Comparison of ENCODE assay signal across 11 cellular contexts in genomic region chr18:13268035-13268700, GRCh38. TPM values are rescaled to one million over a fixed set of nuclear protein-coding genes. Genes with fewer than 3 reads are reported as not detected.
DNase-seq lines count a peak whose midpoint lies in the region; ATAC-seq and TF ChIP-seq lines count a peak whose summit lies in the region.
"Had no signal": no experiment of that assay in that cellular context is flagged by ENCODE, and none has a peak within 500 bp of the region (broad histone marks: within the 10 kb centered on the region; RNA-seq: fewer than 3 reads in every experiment).

No MANE protein-coding gene starts in this region.

- no peaks in the 10 kb centered on the region for H3K27me3 Mint-ChIP-seq in chondrocyte (ENCODE audit: low read depth)

- no peaks in the 10 kb centered on the region for H3K9me3 Mint-ChIP-seq in chondrocyte (ENCODE audit: low read depth)

- DNase-seq in left ventricle myocardium inferior (no peak), left cardiac atrium (no peak), chondrocyte (ENCODE audit: low spot score) (no peak), vagina (ENCODE audit: extremely low spot score in 2 of 2) (peak in 1 of 2 donors; percentile 43)
- DNase-seq: activated CD4-positive, alpha-beta T cell treated with anti-CD3 and anti-CD28 coated beads, Interleukin-2, amount 50 U/mL, for 1 hour; Calu3; NCI-H774 had no signal

- peaks cover 100% of the 10 kb centered on the region for H3K4me1 ChIP-seq in left ventricle myocardium inferior
- peaks cover 86% of the 10 kb centered on the region for H3K4me1 ChIP-seq in muscle layer of colon (ENCODE audit: insufficient read depth, low read length)
- H3K4me1 ChIP-seq in vagina, result peaks cover 58% of the 10 kb centered on the region

- intact Hi-C loops in left ventricle myocardium inferior (cut with micrococcal nuclease), result no loop called here
- intact Hi-C loops in left cardiac atrium (cut with DNase I), result loop anchor here in 1 of 2 donors (2.0 kb wide), 1 partner anchor 45 kb away; no protein-coding TSS in a partner anchor
- intact Hi-C loops in vagina (cut with DNase I), result no loop called here

- TF ChIP-seq POLR2A in vagina (IDR thresholded peaks at IDR 0.05), result no peak

- H3K9ac ChIP-seq in muscle layer of colon (ENCODE audit: low read length), result peak overlapping the region; percentile 26

- no peak for TF ChIP-seq CTCF in left ventricle myocardium inferior (IDR thresholded peaks at IDR 0.05; ENCODE audit: borderline replicate concordance)
- no peak for TF ChIP-seq CTCF in chondrocyte (IDR thresholded peaks at IDR 0.05)
- no peak for TF ChIP-seq CTCF in vagina (IDR thresholded peaks at IDR 0.05)

- ATAC-seq in left cardiac atrium (no peak), HG03025 (IDR thresholded peaks at IDR 0.05; ENCODE audit: low FRiP score, unreplicated experiment) (no peak), GM18907 (IDR thresholded peaks at IDR 0.05; ENCODE audit: unreplicated experiment) (no peak), GM21360 (IDR thresholded peaks at IDR 0.05; ENCODE audit: unreplicated experiment) (no peak)

- peak overlapping the region; percentile 14 for H3K4me3 Mint-ChIP-seq in chondrocyte (ENCODE audit: unreplicated experiment)

- H3K36me3 ChIP-seq in left ventricle myocardium inferior (no peaks in the 10 kb centered on the region), muscle layer of colon (ENCODE audit: insufficient read depth, low read length) (no peaks in the 10 kb centered on the region), vagina (no peaks in the 10 kb centered on the region)

- peak overlapping the region; percentile 81 for H3K27ac ChIP-seq in left ventricle myocardium inferior (replicated peaks)
- peak overlapping the region; percentile 84 for H3K27ac ChIP-seq in muscle layer of colon (ENCODE audit: low read depth, low read length)
- H3K27ac ChIP-seq in vagina, result peak overlapping the region; percentile 52

- H3K27me3 ChIP-seq in left ventricle myocardium inferior (ENCODE audit: low read depth), result no peaks in the 10 kb centered on the region
- no peaks in the 10 kb centered on the region for H3K27me3 ChIP-seq in muscle layer of colon (ENCODE audit: control insufficient read depth in 1 of 2, insufficient read depth in 2 of 2, low read length in 2 of 2)
- no peaks in the 10 kb centered on the region for H3K27me3 ChIP-seq in vagina

- H3K27ac Mint-ChIP-seq in chondrocyte (ENCODE audit: unreplicated experiment), result peak overlapping the region; percentile 94

- H3K9me3 ChIP-seq in left ventricle myocardium inferior (replicated peaks), result no peaks in the 10 kb centered on the region
- no peaks in the 10 kb centered on the region for H3K9me3 ChIP-seq in muscle layer of colon (ENCODE audit: low read length)
- no peaks in the 10 kb centered on the region for H3K9me3 ChIP-seq in vagina

- no peaks in the 10 kb centered on the region for H3K36me3 Mint-ChIP-seq in chondrocyte (ENCODE audit: low read depth)

- H3K4me3 ChIP-seq in left ventricle myocardium inferior (peak overlapping the region; percentile 2), muscle layer of colon (ENCODE audit: low read depth in 1 of 2, low read length in 2 of 2) (peak overlapping the region in 1 of 2 donors; percentile 4), vagina (no peak overlapping the region)

- peaks cover 87% of the 10 kb centered on the region for H3K4me1 Mint-ChIP-seq in chondrocyte (ENCODE audit: low read depth)

RNA-seq across cellular contexts. Expression of gene LDLRAD4, which starts 49.6 kb away (rescaled TPM):
- total RNA-seq in left ventricle myocardium inferior (43.3 TPM), left cardiac atrium (10 to 100 TPM; 28.9 to 80.2 TPM), chondrocyte (78.2 to 229 TPM (median 80.5 TPM) in 3 replicates), vagina (24.3 TPM)
